1 cellular context compared by ENCODE assay signal in the genomic region with DNA sequence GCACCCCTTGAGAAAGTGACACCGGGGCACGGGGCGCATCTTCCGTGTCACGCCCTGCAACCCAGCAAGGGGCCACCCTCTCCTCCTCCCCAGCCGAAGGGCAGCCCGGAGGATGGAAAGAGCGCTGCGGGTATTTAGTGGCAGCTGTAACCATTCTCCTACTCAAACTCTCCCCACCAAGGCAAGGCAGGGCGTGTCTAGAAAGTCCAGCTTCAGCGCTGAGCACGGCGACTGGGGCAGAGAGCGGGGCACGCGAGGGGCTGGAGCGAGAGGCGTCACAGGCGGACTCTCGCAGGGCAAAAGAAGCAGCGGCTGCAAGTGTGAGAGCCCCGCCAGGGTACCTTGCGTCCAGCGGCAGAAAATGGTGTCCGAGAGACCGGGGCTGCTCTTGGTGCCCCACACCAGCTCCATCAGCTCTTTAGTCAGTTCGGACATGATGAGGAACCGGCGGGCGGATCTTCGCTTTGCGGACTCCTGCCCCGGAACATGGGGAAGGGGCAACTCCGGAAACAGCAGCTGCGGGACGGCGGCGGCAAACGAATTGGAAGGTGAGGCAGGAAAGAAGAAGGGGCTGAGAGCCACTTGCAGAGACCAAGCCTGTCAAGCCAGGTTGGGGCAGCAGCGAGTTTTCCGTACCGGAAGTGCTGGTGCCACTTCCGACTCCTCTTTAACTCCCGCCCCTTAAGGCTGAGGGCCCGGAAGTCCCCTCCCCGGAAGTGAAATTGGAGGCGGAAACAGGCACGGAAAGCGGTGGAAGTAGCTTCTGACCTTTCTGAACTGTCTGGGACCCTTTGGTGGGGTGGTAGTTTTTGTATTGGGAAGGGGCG.
TF ChIP-seq lines count a peak whose summit lies in the region.

A gene (minus strand): TSS at position 643 of the 827 bp plus-strand sequence. CDS start 208 bp downstream, at position 435.

TF ChIP-seq in HEK293, 187 proteins besides CTCF, POLR2A, EP300 and RAD21 (continued from another document):
- TF ChIP-seq, protein P1, sequence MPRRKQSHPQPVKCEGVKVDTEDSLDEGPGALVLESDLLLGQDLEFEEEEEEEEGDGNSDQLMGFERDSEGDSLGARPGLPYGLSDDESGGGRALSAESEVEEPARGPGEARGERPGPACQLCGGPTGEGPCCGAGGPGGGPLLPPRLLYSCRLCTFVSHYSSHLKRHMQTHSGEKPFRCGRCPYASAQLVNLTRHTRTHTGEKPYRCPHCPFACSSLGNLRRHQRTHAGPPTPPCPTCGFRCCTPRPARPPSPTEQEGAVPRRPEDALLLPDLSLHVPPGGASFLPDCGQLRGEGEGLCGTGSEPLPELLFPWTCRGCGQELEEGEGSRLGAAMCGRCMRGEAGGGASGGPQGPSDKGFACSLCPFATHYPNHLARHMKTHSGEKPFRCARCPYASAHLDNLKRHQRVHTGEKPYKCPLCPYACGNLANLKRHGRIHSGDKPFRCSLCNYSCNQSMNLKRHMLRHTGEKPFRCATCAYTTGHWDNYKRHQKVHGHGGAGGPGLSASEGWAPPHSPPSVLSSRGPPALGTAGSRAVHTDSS (tag by site-specific recombination; IDR thresholded peaks at IDR 0.05) = no peak
- TF ChIP-seq ZNF610 (tag by site-specific recombination; IDR thresholded peaks at IDR 0.05; ENCODE audit: borderline replicate concordance) (no peak), ZNF155 (tag by site-specific recombination; IDR thresholded peaks at IDR 0.05) (no peak), ZNF266 (tag by site-specific recombination; IDR thresholded peaks at IDR 0.05; ENCODE audit: low read depth) (no peak), TCF7L2 (IDR thresholded peaks at IDR 0.05; ENCODE audit: borderline replicate concordance, low read depth, low read length) (no peak), ZNF664 (tag by site-specific recombination; IDR thresholded peaks at IDR 0.05) (no peak), ZNF146 (tag by site-specific recombination; IDR thresholded peaks at IDR 0.05) (no peak), ZNF843 (tag by site-specific recombination; IDR thresholded peaks at IDR 0.05) (no peak), ZNF510 (tag by site-specific recombination; IDR thresholded peaks at IDR 0.05; ENCODE audit: insufficient replicate concordance) (no peak), ZFP3 (tag by site-specific recombination; IDR thresholded peaks at IDR 0.05; ENCODE audit: low read depth) (no peak), SP7 (tag by site-specific recombination; IDR thresholded peaks at IDR 0.05) (peak; percentile 14; the same call in 1 of the 2 replicates), MEIS1 (CRISPR knock-in tag; IDR thresholded peaks at IDR 0.05; ENCODE audit: borderline replicate concordance) (no peak), ZNF571 (tag by site-specific recombination; IDR thresholded peaks at IDR 0.05) (no peak)
- TF ChIP-seq, protein P2, sequence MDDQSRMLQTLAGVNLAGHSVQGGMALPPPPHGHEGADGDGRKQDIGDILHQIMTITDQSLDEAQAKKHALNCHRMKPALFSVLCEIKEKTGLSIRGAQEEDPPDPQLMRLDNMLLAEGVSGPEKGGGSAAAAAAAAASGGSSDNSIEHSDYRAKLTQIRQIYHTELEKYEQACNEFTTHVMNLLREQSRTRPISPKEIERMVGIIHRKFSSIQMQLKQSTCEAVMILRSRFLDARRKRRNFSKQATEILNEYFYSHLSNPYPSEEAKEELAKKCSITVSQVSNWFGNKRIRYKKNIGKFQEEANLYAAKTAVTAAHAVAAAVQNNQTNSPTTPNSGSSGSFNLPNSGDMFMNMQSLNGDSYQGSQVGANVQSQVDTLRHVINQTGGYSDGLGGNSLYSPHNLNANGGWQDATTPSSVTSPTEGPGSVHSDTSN (CRISPR knock-in tag; IDR thresholded peaks at IDR 0.05) = no peak
- TF ChIP-seq, protein P3, sequence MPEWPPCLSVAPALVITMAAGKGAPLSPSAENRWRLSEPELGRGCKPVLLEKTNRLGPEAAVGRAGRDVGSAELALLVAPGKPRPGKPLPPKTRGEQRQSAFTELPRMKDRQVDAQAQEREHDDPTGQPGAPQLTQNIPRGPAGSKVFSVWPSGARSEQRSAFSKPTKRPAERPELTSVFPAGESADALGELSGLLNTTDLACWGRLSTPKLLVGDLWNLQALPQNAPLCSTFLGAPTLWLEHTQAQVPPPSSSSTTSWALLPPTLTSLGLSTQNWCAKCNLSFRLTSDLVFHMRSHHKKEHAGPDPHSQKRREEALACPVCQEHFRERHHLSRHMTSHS (tag by site-specific recombination; IDR thresholded peaks at IDR 0.05) = no peak
- TF ChIP-seq, protein P4, sequence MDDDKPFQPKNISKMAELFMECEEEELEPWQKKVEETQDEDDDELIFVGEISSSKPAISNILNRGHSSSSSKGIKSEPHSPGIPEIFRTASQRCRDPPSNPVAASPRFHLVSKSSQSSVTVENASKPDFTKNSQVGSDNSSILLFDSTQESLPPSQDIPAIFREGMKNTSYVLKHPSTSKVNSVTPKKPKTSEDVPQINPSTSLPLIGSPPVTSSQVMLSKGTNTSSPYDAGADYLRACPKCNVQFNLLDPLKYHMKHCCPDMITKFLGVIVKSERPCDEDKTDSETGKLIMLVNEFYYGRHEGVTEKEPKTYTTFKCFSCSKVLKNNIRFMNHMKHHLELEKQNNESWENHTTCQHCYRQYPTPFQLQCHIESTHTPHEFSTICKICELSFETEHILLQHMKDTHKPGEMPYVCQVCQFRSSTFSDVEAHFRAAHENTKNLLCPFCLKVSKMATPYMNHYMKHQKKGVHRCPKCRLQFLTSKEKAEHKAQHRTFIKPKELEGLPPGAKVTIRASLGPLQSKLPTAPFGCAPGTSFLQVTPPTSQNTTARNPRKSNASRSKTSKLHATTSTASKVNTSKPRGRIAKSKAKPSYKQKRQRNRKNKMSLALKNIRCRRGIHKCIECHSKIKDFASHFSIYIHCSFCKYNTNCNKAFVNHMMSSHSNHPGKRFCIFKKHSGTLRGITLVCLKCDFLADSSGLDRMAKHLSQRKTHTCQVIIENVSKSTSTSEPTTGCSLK (tag by site-specific recombination; IDR thresholded peaks at IDR 0.05) = no peak
- TF ChIP-seq, protein P5, sequence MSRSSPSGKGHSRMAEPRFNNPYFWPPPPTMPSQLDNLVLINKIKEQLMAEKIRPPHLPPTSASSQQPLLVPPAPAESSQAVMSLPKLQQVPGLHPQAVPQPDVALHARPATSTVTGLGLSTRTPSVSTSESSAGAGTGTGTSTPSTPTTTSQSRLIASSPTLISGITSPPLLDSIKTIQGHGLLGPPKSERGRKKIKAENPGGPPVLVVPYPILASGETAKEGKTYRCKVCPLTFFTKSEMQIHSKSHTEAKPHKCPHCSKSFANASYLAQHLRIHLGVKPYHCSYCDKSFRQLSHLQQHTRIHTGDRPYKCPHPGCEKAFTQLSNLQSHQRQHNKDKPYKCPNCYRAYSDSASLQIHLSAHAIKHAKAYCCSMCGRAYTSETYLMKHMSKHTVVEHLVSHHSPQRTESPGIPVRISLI (tag by site-specific recombination; IDR thresholded peaks at IDR 0.05) = no peak
